2 cellular contexts compared by ENCODE assay signal in the genomic region with DNA sequence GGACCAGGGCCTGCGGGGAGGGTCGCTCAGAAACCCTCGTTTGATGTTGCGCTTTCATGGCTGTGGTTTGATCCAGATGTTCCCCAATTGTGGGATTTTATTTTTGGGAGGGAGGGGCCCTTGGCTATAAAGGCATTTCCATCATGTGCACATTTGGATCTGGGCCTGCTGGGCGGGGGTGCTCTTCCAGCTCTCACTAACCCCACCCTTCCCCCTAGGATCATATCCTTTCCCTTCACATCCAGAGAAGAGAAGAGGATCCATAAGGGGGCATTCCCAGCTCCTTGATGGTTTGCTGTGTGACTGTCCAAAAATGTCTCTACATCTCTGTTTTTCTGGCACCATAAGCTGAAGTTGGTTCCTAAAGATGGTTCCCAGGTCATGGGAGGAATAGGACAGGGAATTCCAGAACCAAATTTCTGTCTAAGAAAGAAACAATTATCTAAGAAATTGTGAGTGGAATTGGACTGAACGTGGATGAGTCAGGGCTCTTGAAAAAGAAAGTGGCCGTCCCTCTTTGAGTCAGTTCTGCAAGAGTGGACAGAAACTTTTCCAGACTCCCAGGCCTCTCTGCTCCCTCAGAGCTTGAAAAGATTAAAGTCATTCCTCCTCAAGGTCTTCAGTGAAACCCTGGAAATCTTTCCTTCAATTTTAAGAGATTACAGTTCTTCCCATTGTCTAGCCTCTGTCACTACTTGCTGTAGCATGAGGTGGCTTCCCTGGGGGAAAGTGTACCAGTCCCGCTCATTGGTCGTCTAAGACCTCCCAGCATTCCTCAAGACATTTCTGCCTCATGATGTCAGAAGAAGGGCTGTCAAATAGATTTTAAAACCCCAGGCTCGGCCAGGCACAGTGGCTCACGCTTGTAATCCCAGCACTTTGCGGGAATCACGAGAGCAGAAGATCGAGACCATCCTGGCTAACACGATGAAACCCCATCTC.
TF ChIP-seq lines count a peak whose summit lies in the region.

No MANE protein-coding gene starts in this region.

TF ChIP-seq in GM23338, 12 proteins besides CTCF, POLR2A, EP300 and RAD21 (continues in another document):
- TF ChIP-seq EZH2phosphoT487 (IDR thresholded peaks at IDR 0.05; ENCODE audit: unreplicated experiment) (no peak), ETS1 (IDR thresholded peaks at IDR 0.05) (no peak), REST (IDR thresholded peaks at IDR 0.05; ENCODE audit: unreplicated experiment) (no peak), ZNF114 (CRISPR knock-in tag; IDR thresholded peaks at IDR 0.05) (no peak), ZNF462 (CRISPR knock-in tag; IDR thresholded peaks at IDR 0.05) (no peak), EZH2 (IDR thresholded peaks at IDR 0.05; ENCODE audit: low read depth, unreplicated experiment) (no peak)

TF ChIP-seq in H1, 55 proteins besides CTCF, POLR2A, EP300 and RAD21:
- peak; percentile 70; the same call in 1 of the 2 replicates for TF ChIP-seq KDM1A (IDR thresholded peaks at IDR 0.05; ENCODE audit: borderline replicate concordance, low read length)
- TF ChIP-seq, protein P1, sequence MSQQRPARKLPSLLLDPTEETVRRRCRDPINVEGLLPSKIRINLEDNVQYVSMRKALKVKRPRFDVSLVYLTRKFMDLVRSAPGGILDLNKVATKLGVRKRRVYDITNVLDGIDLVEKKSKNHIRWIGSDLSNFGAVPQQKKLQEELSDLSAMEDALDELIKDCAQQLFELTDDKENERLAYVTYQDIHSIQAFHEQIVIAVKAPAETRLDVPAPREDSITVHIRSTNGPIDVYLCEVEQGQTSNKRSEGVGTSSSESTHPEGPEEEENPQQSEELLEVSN (IDR thresholded peaks at IDR 0.05): no peak
